9 cellular contexts compared by ENCODE assay signal in genomic region chr7:75639893-75640600, GRCh38.
A peak's percentile ranks its signal among the peaks of the same experiment; 100 is the strongest.
DNase-seq lines count a peak whose midpoint lies in the region; ATAC-seq and TF ChIP-seq lines count a peak whose summit lies in the region.
"Had no signal": no experiment of that assay in that cellular context is flagged by ENCODE, and none has a peak within 500 bp of the region (broad histone marks: within the 10 kb centered on the region; RNA-seq: fewer than 3 reads in every experiment).

No MANE protein-coding gene starts in this region.

- H3K36me3 ChIP-seq in heart left ventricle: no peaks in the 10 kb centered on the region
- no peaks in the 10 kb centered on the region for H3K36me3 ChIP-seq in left lung
- no peaks in the 10 kb centered on the region for H3K36me3 ChIP-seq in tibial artery

- H3K27me3 ChIP-seq in heart left ventricle (no peaks in the 10 kb centered on the region), left lung (no peaks in the 10 kb centered on the region), tibial artery (no peaks in the 10 kb centered on the region)

- intact Hi-C loops in heart left ventricle (cut with DNase I) (loop anchor here in 5 of 10 donors (5.0 to 10.0 kb wide), 6 partner anchors 55 to 107 kb away; partner anchors contain the start of gene HIP1 (in 1 of the 5)), left cardiac atrium (cut with DNase I) (no loop called here), left lung (cut with DNase I) (no loop called here), tibial artery (cut with DNase I; ENCODE audit: low total_unique reads) (loop anchor here (2.0 kb wide), 1 partner anchor 29 kb away; no protein-coding TSS in a partner anchor)

- no peak overlapping the region for H3K27ac Mint-ChIP-seq in activated naive CD8-positive, alpha-beta T cell treated with anti-CD3 and anti-CD28 coated beads for 36 hours

- H3K4me1 ChIP-seq in heart left ventricle (peaks cover 0 to 32% (median 14%) of the 10 kb centered on the region in 12 donors), left lung (peaks cover 5 to 33% of the 10 kb centered on the region in 2 donors), tibial artery (peaks cover 0 to 53% (median 29%) of the 10 kb centered on the region in 4 donors)

- H3K4me3 Mint-ChIP-seq in activated naive CD8-positive, alpha-beta T cell treated with anti-CD3 and anti-CD28 coated beads for 36 hours: peak overlapping the region; percentile 84

- H3K4me1 Mint-ChIP-seq in activated naive CD8-positive, alpha-beta T cell treated with anti-CD3 and anti-CD28 coated beads for 36 hours: peaks cover 7% of the 10 kb centered on the region

- H3K9me3 ChIP-seq in heart left ventricle (peaks cover 0 to 7% (median 2%) of the 10 kb centered on the region in 12 donors), left lung (peaks cover 0 to 4% of the 10 kb centered on the region in 2 donors), tibial artery (peaks cover 0 to 5% (median 0%) of the 10 kb centered on the region in 3 donors)

- no peak for TF ChIP-seq POLR2A in heart left ventricle (IDR thresholded peaks at IDR 0.05)

- TF ChIP-seq CTCF in heart left ventricle (IDR thresholded peaks at IDR 0.05): no peak
- TF ChIP-seq CTCF in left lung (IDR thresholded peaks at IDR 0.05): no peak
- no peak for TF ChIP-seq CTCF in tibial artery (IDR thresholded peaks at IDR 0.05)

- H3K36me3 Mint-ChIP-seq in activated naive CD8-positive, alpha-beta T cell treated with anti-CD3 and anti-CD28 coated beads for 36 hours: no peaks in the 10 kb centered on the region

- peaks cover 9% of the 10 kb centered on the region for H3K27me3 Mint-ChIP-seq in activated naive CD8-positive, alpha-beta T cell treated with anti-CD3 and anti-CD28 coated beads for 36 hours

- 43 to 46% (median 45%) methylated on average over 8 to 15 of the region's 15 CpGs for WGBS in heart left ventricle, 4 donors

- ATAC-seq in heart left ventricle (peak in 1 of 4 donors; percentile 8), left cardiac atrium (no peak), left lung (peak; percentile 3)

- no peaks in the 10 kb centered on the region for H3K9me3 Mint-ChIP-seq in activated naive CD8-positive, alpha-beta T cell treated with anti-CD3 and anti-CD28 coated beads for 36 hours

- no peak for DNase-seq in heart left ventricle
- DNase-seq in left cardiac atrium: no peak
- DNase-seq in activated naive CD8-positive, alpha-beta T cell treated with anti-CD3 and anti-CD28 coated beads for 36 hours: no peak
- no peak for DNase-seq in left lung
- no peak for DNase-seq in tibial artery
- no peak for DNase-seq in NCI-H1105 treated with DMSO at 0.1 percent for 48 hours (lab: John Stamatoyannopoulos, UW)
- DNase-seq in hepatic stellate cell (ENCODE audit: low spot score): no peak
- no peak for DNase-seq in effector CD4-positive, alpha-beta T cell

- peak overlapping the region in 11 of 12 donors; percentile 26 to 88 (median 78) for H3K27ac ChIP-seq in heart left ventricle
- H3K27ac ChIP-seq in left lung: peak overlapping the region; percentile 53 to 88
- peak overlapping the region; percentile 78 to 80 for H3K27ac ChIP-seq in tibial artery
- H3K27ac ChIP-seq: epithelial cell of prostate had no signal

- peak overlapping the region; percentile 59 to 91 (median 74) for H3K4me3 ChIP-seq in heart left ventricle
- peak overlapping the region; percentile 83 for H3K4me3 ChIP-seq in left lung
- peak overlapping the region; percentile 71 to 80 for H3K4me3 ChIP-seq in tibial artery
